In the genomic region with DNA sequence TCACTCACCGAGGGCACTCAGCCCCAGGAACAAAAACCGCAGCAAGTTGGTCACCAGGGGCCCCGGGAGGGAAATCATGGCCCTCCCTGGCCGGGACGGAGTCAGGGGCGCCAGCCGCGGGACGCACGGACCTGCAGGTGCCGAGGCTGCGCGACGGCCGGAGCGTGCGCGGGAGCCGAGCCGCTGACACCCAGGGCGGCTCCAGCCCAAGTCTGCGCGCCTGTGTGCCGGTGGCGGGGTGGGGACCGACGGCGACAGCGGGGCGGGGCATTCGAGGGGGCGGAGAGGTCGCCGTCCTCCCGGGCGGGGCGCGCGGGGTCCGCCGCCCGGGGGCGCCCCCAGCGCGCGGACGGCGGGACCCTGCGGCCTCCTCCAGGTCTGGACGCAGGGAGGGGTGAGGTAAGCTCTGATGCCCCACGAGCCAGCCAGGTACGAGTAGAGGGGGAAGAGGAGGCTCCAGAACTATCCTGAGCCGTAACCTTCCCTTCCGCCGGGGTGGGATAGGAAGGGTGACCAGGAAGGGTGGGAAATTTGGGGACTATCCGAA, we compare ENCODE assay signal across 1 cellular context.
TF ChIP-seq lines count a peak whose summit lies in the region.

A gene with protein sequence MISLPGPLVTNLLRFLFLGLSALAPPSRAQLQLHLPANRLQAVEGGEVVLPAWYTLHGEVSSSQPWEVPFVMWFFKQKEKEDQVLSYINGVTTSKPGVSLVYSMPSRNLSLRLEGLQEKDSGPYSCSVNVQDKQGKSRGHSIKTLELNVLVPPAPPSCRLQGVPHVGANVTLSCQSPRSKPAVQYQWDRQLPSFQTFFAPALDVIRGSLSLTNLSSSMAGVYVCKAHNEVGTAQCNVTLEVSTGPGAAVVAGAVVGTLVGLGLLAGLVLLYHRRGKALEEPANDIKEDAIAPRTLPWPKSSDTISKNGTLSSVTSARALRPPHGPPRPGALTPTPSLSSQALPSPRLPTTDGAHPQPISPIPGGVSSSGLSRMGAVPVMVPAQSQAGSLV (minus strand): TSS at position 214 of the 547 bp plus-strand sequence. CDS start 136 bp downstream, at position 78.

TF ChIP-seq in K562, 482 proteins besides CTCF, POLR2A, EP300 and RAD21 (continued from another document and continues in another):
- TF ChIP-seq, protein P1, sequence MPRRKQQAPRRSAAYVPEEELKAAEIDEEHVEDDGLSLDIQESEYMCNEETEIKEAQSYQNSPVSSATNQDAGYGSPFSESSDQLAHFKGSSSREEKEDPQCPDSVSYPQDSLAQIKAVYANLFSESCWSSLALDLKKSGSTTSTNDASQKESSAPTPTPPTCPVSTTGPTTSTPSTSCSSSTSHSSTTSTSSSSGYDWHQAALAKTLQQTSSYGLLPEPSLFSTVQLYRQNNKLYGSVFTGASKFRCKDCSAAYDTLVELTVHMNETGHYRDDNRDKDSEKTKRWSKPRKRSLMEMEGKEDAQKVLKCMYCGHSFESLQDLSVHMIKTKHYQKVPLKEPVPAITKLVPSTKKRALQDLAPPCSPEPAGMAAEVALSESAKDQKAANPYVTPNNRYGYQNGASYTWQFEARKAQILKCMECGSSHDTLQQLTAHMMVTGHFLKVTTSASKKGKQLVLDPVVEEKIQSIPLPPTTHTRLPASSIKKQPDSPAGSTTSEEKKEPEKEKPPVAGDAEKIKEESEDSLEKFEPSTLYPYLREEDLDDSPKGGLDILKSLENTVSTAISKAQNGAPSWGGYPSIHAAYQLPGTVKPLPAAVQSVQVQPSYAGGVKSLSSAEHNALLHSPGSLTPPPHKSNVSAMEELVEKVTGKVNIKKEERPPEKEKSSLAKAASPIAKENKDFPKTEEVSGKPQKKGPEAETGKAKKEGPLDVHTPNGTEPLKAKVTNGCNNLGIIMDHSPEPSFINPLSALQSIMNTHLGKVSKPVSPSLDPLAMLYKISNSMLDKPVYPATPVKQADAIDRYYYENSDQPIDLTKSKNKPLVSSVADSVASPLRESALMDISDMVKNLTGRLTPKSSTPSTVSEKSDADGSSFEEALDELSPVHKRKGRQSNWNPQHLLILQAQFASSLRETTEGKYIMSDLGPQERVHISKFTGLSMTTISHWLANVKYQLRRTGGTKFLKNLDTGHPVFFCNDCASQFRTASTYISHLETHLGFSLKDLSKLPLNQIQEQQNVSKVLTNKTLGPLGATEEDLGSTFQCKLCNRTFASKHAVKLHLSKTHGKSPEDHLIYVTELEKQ (CRISPR knock-in tag; IDR thresholded peaks at IDR 0.05) = no peak
- no peak for TF ChIP-seq ZNF174 (CRISPR knock-in tag; IDR thresholded peaks at IDR 0.05)
- TF ChIP-seq KLF6 (CRISPR knock-in tag; IDR thresholded peaks at IDR 0.05; ENCODE audit: borderline replicate concordance) = no peak
- TF ChIP-seq, protein P2, sequence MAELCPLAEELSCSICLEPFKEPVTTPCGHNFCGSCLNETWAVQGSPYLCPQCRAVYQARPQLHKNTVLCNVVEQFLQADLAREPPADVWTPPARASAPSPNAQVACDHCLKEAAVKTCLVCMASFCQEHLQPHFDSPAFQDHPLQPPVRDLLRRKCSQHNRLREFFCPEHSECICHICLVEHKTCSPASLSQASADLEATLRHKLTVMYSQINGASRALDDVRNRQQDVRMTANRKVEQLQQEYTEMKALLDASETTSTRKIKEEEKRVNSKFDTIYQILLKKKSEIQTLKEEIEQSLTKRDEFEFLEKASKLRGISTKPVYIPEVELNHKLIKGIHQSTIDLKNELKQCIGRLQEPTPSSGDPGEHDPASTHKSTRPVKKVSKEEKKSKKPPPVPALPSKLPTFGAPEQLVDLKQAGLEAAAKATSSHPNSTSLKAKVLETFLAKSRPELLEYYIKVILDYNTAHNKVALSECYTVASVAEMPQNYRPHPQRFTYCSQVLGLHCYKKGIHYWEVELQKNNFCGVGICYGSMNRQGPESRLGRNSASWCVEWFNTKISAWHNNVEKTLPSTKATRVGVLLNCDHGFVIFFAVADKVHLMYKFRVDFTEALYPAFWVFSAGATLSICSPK (IDR thresholded peaks at IDR 0.05; ENCODE audit: borderline replicate concordance) = no peak
- TF ChIP-seq, protein P3, sequence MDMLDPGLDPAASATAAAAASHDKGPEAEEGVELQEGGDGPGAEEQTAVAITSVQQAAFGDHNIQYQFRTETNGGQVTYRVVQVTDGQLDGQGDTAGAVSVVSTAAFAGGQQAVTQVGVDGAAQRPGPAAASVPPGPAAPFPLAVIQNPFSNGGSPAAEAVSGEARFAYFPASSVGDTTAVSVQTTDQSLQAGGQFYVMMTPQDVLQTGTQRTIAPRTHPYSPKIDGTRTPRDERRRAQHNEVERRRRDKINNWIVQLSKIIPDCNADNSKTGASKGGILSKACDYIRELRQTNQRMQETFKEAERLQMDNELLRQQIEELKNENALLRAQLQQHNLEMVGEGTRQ (CRISPR knock-in tag; IDR thresholded peaks at IDR 0.05) = no peak
- no peak for TF ChIP-seq ZC3H11A (IDR thresholded peaks at IDR 0.05; ENCODE audit: low read depth, low read length)
- TF ChIP-seq TFAM (CRISPR knock-in tag; conservative IDR thresholded peaks at IDR 0.05) = no peak
- TF ChIP-seq STAG1 (CRISPR knock-in tag; IDR thresholded peaks at IDR 0.05; ENCODE audit: borderline replicate concordance) = no peak
- TF ChIP-seq, protein P4, sequence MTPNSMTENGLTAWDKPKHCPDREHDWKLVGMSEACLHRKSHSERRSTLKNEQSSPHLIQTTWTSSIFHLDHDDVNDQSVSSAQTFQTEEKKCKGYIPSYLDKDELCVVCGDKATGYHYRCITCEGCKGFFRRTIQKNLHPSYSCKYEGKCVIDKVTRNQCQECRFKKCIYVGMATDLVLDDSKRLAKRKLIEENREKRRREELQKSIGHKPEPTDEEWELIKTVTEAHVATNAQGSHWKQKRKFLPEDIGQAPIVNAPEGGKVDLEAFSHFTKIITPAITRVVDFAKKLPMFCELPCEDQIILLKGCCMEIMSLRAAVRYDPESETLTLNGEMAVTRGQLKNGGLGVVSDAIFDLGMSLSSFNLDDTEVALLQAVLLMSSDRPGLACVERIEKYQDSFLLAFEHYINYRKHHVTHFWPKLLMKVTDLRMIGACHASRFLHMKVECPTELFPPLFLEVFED (CRISPR knock-in tag; conservative IDR thresholded peaks at IDR 0.05) = no peak
- TF ChIP-seq FOXA3 (CRISPR knock-in tag; conservative IDR thresholded peaks at IDR 0.05 in 1 of 2, IDR thresholded peaks at IDR 0.05 in 1 of 2) = no peak
- TF ChIP-seq, protein P5, sequence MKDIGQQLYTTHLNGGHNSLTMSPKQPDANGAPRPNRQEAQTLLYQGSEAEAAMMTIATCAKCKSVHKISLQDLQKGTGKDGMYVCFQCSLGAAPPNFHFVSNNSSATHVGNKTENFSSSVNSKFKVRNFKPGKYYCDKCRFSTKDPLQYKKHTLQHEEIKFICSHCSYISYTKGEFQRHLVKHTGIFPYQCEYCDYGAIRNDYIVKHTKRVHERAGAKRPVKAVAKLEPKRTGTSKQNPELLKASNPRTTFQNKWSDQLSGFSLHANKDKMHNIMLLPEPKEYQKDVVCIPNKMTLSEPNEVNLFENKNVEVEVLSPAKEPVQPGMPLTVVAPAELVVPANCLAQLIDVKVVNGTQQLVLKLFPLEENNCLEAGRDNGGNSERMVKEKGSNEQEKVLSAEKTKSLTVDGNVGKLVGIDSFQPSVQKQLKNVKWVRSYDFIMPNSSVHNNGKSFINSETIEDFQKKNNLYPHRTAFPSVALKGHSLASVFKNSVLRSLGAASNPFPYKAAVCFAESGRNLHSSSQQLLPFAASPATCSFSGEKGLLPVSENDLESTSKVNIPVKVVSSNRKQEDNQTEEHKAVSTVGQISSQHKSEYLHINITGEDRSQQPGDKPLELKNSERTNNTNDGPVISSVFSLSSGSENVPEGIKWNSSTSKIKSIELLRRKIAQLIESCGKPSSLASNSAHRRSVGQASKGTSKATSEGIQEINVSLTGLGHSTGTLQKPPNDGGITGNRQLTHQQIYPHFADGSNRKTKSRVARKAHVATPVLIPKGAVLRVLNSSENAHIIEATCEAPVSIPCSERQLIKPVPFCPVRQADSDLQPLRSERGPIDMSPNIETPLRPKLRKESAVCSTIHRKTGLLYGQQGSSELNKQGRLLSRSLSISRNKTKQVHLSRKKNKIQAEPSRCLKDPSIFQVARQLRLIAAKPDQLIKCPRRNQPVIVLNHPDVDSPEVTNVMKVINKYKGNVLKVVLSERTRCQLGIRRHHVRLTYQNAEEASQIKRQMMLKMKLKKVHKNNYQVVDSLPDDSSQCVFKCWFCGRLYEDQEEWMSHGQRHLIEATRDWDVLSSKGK (CRISPR knock-in tag; IDR thresholded peaks at IDR 0.05) = no peak
- TF ChIP-seq GTF2E2 (tag; IDR thresholded peaks at IDR 0.05) = no peak
- TF ChIP-seq, protein P6, sequence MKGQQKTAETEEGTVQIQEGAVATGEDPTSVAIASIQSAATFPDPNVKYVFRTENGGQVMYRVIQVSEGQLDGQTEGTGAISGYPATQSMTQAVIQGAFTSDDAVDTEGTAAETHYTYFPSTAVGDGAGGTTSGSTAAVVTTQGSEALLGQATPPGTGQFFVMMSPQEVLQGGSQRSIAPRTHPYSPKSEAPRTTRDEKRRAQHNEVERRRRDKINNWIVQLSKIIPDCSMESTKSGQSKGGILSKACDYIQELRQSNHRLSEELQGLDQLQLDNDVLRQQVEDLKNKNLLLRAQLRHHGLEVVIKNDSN (CRISPR knock-in tag; IDR thresholded peaks at IDR 0.05) = no peak
- TF ChIP-seq CCNT2 (IDR thresholded peaks at IDR 0.05; ENCODE audit: borderline replicate concordance, extremely low read depth, insufficient read length, low read depth, low read length) = peak; percentile 27
- no peak for TF ChIP-seq ZNF311 (CRISPR knock-in tag; IDR thresholded peaks at IDR 0.05)
- TF ChIP-seq, protein P7, sequence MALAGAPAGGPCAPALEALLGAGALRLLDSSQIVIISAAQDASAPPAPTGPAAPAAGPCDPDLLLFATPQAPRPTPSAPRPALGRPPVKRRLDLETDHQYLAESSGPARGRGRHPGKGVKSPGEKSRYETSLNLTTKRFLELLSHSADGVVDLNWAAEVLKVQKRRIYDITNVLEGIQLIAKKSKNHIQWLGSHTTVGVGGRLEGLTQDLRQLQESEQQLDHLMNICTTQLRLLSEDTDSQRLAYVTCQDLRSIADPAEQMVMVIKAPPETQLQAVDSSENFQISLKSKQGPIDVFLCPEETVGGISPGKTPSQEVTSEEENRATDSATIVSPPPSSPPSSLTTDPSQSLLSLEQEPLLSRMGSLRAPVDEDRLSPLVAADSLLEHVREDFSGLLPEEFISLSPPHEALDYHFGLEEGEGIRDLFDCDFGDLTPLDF (CRISPR knock-in tag; IDR thresholded peaks at IDR 0.05) = 0 out of 2 replicates have a peak, but pooled peaks have one; percentile 19
- TF ChIP-seq ZFX (CRISPR knock-in tag; IDR thresholded peaks at IDR 0.05) = no peak
- no peak for TF ChIP-seq BRCA1 (IDR thresholded peaks at IDR 0.05)
- no peak for TF ChIP-seq BRCA1 (CRISPR knock-in tag; IDR thresholded peaks at IDR 0.05)
- no peak for TF ChIP-seq NFE2 (IDR thresholded peaks at IDR 0.05; ENCODE audit: low read depth)
- TF ChIP-seq BRF1 (IDR thresholded peaks at IDR 0.05; ENCODE audit: borderline replicate concordance, extremely low read depth, insufficient read length) = no peak
- TF ChIP-seq, protein P8, sequence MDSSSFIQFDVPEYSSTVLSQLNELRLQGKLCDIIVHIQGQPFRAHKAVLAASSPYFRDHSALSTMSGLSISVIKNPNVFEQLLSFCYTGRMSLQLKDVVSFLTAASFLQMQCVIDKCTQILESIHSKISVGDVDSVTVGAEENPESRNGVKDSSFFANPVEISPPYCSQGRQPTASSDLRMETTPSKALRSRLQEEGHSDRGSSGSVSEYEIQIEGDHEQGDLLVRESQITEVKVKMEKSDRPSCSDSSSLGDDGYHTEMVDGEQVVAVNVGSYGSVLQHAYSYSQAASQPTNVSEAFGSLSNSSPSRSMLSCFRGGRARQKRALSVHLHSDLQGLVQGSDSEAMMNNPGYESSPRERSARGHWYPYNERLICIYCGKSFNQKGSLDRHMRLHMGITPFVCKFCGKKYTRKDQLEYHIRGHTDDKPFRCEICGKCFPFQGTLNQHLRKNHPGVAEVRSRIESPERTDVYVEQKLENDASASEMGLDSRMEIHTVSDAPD (CRISPR knock-in tag; IDR thresholded peaks at IDR 0.05) = no peak
- TF ChIP-seq, protein P9, sequence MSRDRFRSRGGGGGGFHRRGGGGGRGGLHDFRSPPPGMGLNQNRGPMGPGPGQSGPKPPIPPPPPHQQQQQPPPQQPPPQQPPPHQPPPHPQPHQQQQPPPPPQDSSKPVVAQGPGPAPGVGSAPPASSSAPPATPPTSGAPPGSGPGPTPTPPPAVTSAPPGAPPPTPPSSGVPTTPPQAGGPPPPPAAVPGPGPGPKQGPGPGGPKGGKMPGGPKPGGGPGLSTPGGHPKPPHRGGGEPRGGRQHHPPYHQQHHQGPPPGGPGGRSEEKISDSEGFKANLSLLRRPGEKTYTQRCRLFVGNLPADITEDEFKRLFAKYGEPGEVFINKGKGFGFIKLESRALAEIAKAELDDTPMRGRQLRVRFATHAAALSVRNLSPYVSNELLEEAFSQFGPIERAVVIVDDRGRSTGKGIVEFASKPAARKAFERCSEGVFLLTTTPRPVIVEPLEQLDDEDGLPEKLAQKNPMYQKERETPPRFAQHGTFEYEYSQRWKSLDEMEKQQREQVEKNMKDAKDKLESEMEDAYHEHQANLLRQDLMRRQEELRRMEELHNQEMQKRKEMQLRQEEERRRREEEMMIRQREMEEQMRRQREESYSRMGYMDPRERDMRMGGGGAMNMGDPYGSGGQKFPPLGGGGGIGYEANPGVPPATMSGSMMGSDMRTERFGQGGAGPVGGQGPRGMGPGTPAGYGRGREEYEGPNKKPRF (IDR thresholded peaks at IDR 0.05; ENCODE audit: low read depth, low read length) = no peak
- no peak for TF ChIP-seq NR2F6 (CRISPR knock-in tag; IDR thresholded peaks at IDR 0.05)
- no peak for TF ChIP-seq SAP30 (IDR thresholded peaks at IDR 0.05; ENCODE audit: borderline replicate concordance, insufficient read depth, low read depth, low read length, poor library complexity, severe bottlenecking)
- no peak for TF ChIP-seq ZNF224 (CRISPR knock-in tag; IDR thresholded peaks at IDR 0.05)
- TF ChIP-seq, protein P10, sequence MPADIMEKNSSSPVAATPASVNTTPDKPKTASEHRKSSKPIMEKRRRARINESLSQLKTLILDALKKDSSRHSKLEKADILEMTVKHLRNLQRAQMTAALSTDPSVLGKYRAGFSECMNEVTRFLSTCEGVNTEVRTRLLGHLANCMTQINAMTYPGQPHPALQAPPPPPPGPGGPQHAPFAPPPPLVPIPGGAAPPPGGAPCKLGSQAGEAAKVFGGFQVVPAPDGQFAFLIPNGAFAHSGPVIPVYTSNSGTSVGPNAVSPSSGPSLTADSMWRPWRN (IDR thresholded peaks at IDR 0.05; ENCODE audit: low read depth) = no peak
- no peak for TF ChIP-seq TBL1XR1 (IDR thresholded peaks at IDR 0.05; ENCODE audit: low read length in 2 of 2)
- no peak for TF ChIP-seq ARID2 (IDR thresholded peaks at IDR 0.05)
- no peak for TF ChIP-seq KLF13 (tag; IDR thresholded peaks at IDR 0.05; ENCODE audit: borderline replicate concordance, low read depth)
- TF ChIP-seq NEUROD1 (IDR thresholded peaks at IDR 0.05; ENCODE audit: borderline replicate concordance, low read depth, low read length, partially characterized antibody) = no peak
- TF ChIP-seq, protein P11, sequence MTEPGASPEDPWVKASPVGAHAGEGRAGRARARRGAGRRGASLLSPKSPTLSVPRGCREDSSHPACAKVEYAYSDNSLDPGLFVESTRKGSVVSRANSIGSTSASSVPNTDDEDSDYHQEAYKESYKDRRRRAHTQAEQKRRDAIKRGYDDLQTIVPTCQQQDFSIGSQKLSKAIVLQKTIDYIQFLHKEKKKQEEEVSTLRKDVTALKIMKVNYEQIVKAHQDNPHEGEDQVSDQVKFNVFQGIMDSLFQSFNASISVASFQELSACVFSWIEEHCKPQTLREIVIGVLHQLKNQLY (CRISPR knock-in tag; conservative IDR thresholded peaks at IDR 0.05) = no peak
- TF ChIP-seq, protein P12, sequence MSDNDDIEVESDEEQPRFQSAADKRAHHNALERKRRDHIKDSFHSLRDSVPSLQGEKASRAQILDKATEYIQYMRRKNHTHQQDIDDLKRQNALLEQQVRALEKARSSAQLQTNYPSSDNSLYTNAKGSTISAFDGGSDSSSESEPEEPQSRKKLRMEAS (CRISPR knock-in tag; IDR thresholded peaks at IDR 0.05) = peak; percentile 35; the same call in 1 of the 2 replicates
- TF ChIP-seq NFRKB (IDR thresholded peaks at IDR 0.05; ENCODE audit: low read depth) = no peak
- TF ChIP-seq ZNF586 (CRISPR knock-in tag; conservative IDR thresholded peaks at IDR 0.05) = no peak
- TF ChIP-seq RCOR1 (IDR thresholded peaks at IDR 0.05; ENCODE audit: borderline replicate concordance in 1 of 2, low read depth in 2 of 2, low read length in 2 of 2) = peak in 1 of 2 experiments; percentile 33; a peak in 1 of 4 replicates
